10 cellular contexts compared by ENCODE assay signal in genomic region chr3:186786810-186787375, GRCh38. TPM values are rescaled to one million over a fixed set of nuclear protein-coding genes. Genes with fewer than 3 reads are reported as not detected.
A peak's percentile ranks its signal among the peaks of the same experiment; 100 is the strongest.
DNase-seq lines count a peak whose midpoint lies in the region; ATAC-seq and TF ChIP-seq lines count a peak whose summit lies in the region.
"Had no signal": no experiment of that assay in that cellular context is flagged by ENCODE, and none has a peak within 500 bp of the region (broad histone marks: within the 10 kb centered on the region; RNA-seq: fewer than 3 reads in every experiment).

No MANE protein-coding gene starts in this region.

- H3K4me3 ChIP-seq in fibroblast of villous mesenchyme (ENCODE audit: low read depth, low read length) (peak overlapping the region; percentile 100), stomach smooth muscle (ENCODE audit: low read length in 2 of 2) (peak overlapping the region; percentile 32 to 35)

- no peak for ATAC-seq in GM21423 (IDR thresholded peaks at IDR 0.05; ENCODE audit: unreplicated experiment)
- no peak for ATAC-seq in HG02885 (IDR thresholded peaks at IDR 0.05; ENCODE audit: poor library complexity, unreplicated experiment)

- H3K4me1 Mint-ChIP-seq in activated naive CD4-positive, alpha-beta T cell treated with anti-CD3 and anti-CD28 coated beads for 36 hours (ENCODE audit: low read depth), result peaks cover 44% of the 10 kb centered on the region

- CTCF ChIA-PET in activated naive CD4-positive, alpha-beta T cell treated with anti-CD3 and anti-CD28 coated beads for 36 hours (lab: Charles Lee), result no interaction called here

- TF ChIP-seq CTCF in VCaP (conservative IDR thresholded peaks at IDR 0.05) (no peak), fibroblast of villous mesenchyme (IDR thresholded peaks at IDR 0.05; ENCODE audit: insufficient read depth, low read depth, low read length) (no peak)

- H3K27me3 ChIP-seq in stomach smooth muscle (ENCODE audit: control insufficient read depth in 1 of 2, insufficient read depth in 2 of 2, low read length in 2 of 2), result no peaks in the 10 kb centered on the region

- H3K9ac ChIP-seq in stomach smooth muscle (ENCODE audit: low read length in 2 of 2), result peak overlapping the region in 1 of 2 donors; percentile 2

- H3K27ac Mint-ChIP-seq in activated naive CD4-positive, alpha-beta T cell treated with anti-CD3 and anti-CD28 coated beads for 36 hours, result peak overlapping the region; percentile 100

- H3K4me3 Mint-ChIP-seq in activated naive CD4-positive, alpha-beta T cell treated with anti-CD3 and anti-CD28 coated beads for 36 hours, result peak overlapping the region; percentile 99

- H3K27me3 Mint-ChIP-seq in activated naive CD4-positive, alpha-beta T cell treated with anti-CD3 and anti-CD28 coated beads for 36 hours (ENCODE audit: low read depth), result peaks cover 3% of the 10 kb centered on the region

- H3K36me3 Mint-ChIP-seq in activated naive CD4-positive, alpha-beta T cell treated with anti-CD3 and anti-CD28 coated beads for 36 hours (ENCODE audit: low read depth), result peaks cover 65% of the 10 kb centered on the region

- H3K4me1 ChIP-seq in stomach smooth muscle (ENCODE audit: control insufficient read depth, insufficient read depth, low read length), result peaks cover 38% of the 10 kb centered on the region

- no peak for DNase-seq in activated naive CD4-positive, alpha-beta T cell treated with anti-CD3 and anti-CD28 coated beads for 36 hours
- no peak for DNase-seq in activated naive CD4-positive, alpha-beta T cell (lab: John Stamatoyannopoulos, UW)
- DNase-seq in fibroblast of villous mesenchyme (ENCODE audit: low read depth), result no peak
- no peak for DNase-seq in NCI-H524 (lab: John Stamatoyannopoulos, UW)
- DNase-seq: DMS79 treated with DMSO at 0.1 percent for 48 hours, NCI-H146 had no signal

- H3K36me3 ChIP-seq in stomach smooth muscle (ENCODE audit: control insufficient read depth in 2 of 2, insufficient read depth in 2 of 2, low read length in 2 of 2), result peaks cover 45 to 59% of the 10 kb centered on the region in 2 donors

- H3K27ac ChIP-seq in VCaP (peak overlapping the region; percentile 98), stomach smooth muscle (ENCODE audit: low read length) (no peak overlapping the region)

- H3K9me3 ChIP-seq in stomach smooth muscle (ENCODE audit: control insufficient read depth in 2 of 2, low read length in 2 of 2), result no peaks in the 10 kb centered on the region

- intact Hi-C loops in activated naive CD4-positive, alpha-beta T cell treated with anti-CD3 and anti-CD28 coated beads for 36 hours (cut with micrococcal nuclease), result no loop called here

- no peaks in the 10 kb centered on the region for H3K9me3 Mint-ChIP-seq in activated naive CD4-positive, alpha-beta T cell treated with anti-CD3 and anti-CD28 coated beads for 36 hours

RNA-seq across cellular contexts. Expression of gene EIF4A2, which starts 3.5 kb away (rescaled TPM):
- total RNA-seq in activated naive CD4-positive, alpha-beta T cell treated with anti-CD3 and anti-CD28 coated beads for 36 hours, result 100 to 1,000 TPM; 445 to 469 TPM
- total RNA-seq in fibroblast of villous mesenchyme, result 319 and 691 TPM in 2 replicates

RNA-seq across cellular contexts. Expression of gene RFC4, which starts 19.4 kb away (rescaled TPM):
- 100 to 1,000 TPM; 135 to 136 TPM for total RNA-seq in activated naive CD4-positive, alpha-beta T cell treated with anti-CD3 and anti-CD28 coated beads for 36 hours
- total RNA-seq in fibroblast of villous mesenchyme, result 19.3 and 25.5 TPM in 2 replicates

RNA-seq across cellular contexts. Expression of gene ADIPOQ, which starts 55.6 kb away (rescaled TPM):
- total RNA-seq in activated naive CD4-positive, alpha-beta T cell treated with anti-CD3 and anti-CD28 coated beads for 36 hours, result not detected
- not detected in 2 replicates for total RNA-seq in fibroblast of villous mesenchyme
